ENCODE assay signal across 1 cellular context in the genomic region with DNA sequence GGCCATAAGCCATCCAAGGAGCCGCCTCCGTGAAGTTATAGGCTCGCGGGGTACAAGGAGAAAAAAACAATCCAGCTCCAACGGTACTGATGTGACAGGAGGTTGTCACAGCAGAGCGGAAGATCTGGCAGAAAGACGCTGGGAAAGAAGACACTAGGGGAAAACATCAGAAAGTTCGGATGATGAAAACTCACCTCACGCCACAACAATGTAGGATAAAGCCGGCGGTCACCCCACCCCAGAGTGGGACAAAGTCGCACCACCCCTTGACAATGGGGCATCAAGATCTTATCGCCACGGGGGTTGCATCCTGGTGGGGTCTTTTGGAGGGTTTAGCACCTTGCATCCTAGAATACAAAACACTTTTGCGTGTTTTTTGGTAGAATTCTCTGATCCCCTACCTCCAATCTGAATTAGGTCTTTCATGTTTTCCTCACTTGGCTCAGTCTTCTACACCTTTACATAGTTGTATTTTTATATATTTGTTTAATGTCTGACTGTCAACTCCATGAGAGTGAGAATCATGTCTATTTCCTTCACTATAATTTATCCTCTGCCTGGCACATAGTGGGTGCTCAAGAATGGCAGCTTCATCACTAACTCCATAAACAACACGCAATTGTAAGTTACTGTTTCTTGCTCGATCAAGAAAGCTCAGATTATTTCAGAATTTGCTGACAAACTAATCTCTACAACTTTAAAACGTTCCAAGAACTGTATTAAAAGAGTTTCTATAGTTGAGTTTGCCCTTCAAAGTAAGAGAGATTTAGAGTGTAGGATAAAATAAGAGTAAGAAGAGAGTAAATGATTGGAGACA.
A peak's percentile ranks its signal among the peaks of the same experiment; 100 is the strongest.
TF ChIP-seq lines count a peak whose summit lies in the region.

No MANE protein-coding gene starts in this region.

TF ChIP-seq in K562, 482 proteins besides CTCF, POLR2A, EP300 and RAD21:
- TF ChIP-seq CBX8 (IDR thresholded peaks at IDR 0.05; ENCODE audit: borderline replicate concordance, extremely low read depth, low read depth, low read length, poor library complexity, severe bottlenecking) (peak; percentile 13), POLR3G (IDR thresholded peaks at IDR 0.05; ENCODE audit: extremely low read depth, insufficient read length, insufficient replicate concordance) (no peak), SIRT6 (IDR thresholded peaks at IDR 0.05; ENCODE audit: low read depth, low read length) (no peak), GABPA (tag; conservative IDR thresholded peaks at IDR 0.05; ENCODE audit: low read depth) (no peak), POLR2G (IDR thresholded peaks at IDR 0.05; ENCODE audit: low read depth, low read length) (no peak), SOX6 (IDR thresholded peaks at IDR 0.05) (no peak), BMI1 (IDR thresholded peaks at IDR 0.05; ENCODE audit: low read length) (no peak), NCOA1 (IDR thresholded peaks at IDR 0.05; ENCODE audit: low read depth) (no peak), ZNF316 (IDR thresholded peaks at IDR 0.05) (peak; percentile 25; the same call in 1 of the 2 replicates), CBX2 (IDR thresholded peaks at IDR 0.05; ENCODE audit: insufficient read depth, low read length, poor library complexity, severe bottlenecking) (peak; percentile 66), NELFE (IDR thresholded peaks at IDR 0.05; ENCODE audit: insufficient read depth, insufficient read length) (no peak), ZBTB7A (IDR thresholded peaks at IDR 0.05; ENCODE audit: borderline replicate concordance, control insufficient read depth, low read depth, low read length) (no peak), EGR1 (conservative IDR thresholded peaks at IDR 0.05) (no peak), CEBPG (CRISPR knock-in tag; IDR thresholded peaks at IDR 0.05) (no peak), CEBPG (tag; conservative IDR thresholded peaks at IDR 0.05 in 1 of 2, IDR thresholded peaks at IDR 0.05 in 1 of 2) (no peak), ZFP36 (IDR thresholded peaks at IDR 0.05; ENCODE audit: low read depth, low read length, partially characterized antibody) (no peak), PTBP1 (IDR thresholded peaks at IDR 0.05; ENCODE audit: low read depth, low read length) (no peak), CSDE1 (IDR thresholded peaks at IDR 0.05) (no peak), CCNT2 (IDR thresholded peaks at IDR 0.05; ENCODE audit: borderline replicate concordance, extremely low read depth, insufficient read length, low read depth, low read length) (no peak), ZBTB1 (CRISPR knock-in tag; IDR thresholded peaks at IDR 0.05; ENCODE audit: borderline replicate concordance, low read depth) (no peak), MAFG (tag; conservative IDR thresholded peaks at IDR 0.05) (0 out of 2 replicates have a peak, but pooled peaks have one; percentile 11), C11orf30 (IDR thresholded peaks at IDR 0.05; ENCODE audit: low read depth) (0 out of 2 replicates have a peak, but pooled peaks have one; percentile 7), U2AF1 (optimal IDR thresholded peaks at IDR 0.05; ENCODE audit: low read depth, low read length) (no peak), PHF21A (IDR thresholded peaks at IDR 0.05; ENCODE audit: borderline replicate concordance, low read depth) (no peak), NFYB (IDR thresholded peaks at IDR 0.05; ENCODE audit: extremely low read depth, insufficient read length) (no peak), MBD2 (IDR thresholded peaks at IDR 0.05; ENCODE audit: borderline replicate concordance, low read depth) (no peak), ZNF561 (CRISPR knock-in tag; conservative IDR thresholded peaks at IDR 0.05) (no peak), EZH2 (IDR thresholded peaks at IDR 0.05; ENCODE audit: borderline replicate concordance, low read depth, low read length) (peak; percentile 76), FOS (IDR thresholded peaks at IDR 0.05; ENCODE audit: extremely low read depth, insufficient read length) (no peak), ELF1 (tag; IDR thresholded peaks at IDR 0.05) (no peak), SRSF9 (IDR thresholded peaks at IDR 0.05; ENCODE audit: borderline replicate concordance, low read depth, low read length) (no peak), NFIX (CRISPR knock-in tag; IDR thresholded peaks at IDR 0.05; ENCODE audit: low read depth) (no peak), MCM3 (IDR thresholded peaks at IDR 0.05) (no peak), SRSF3 (IDR thresholded peaks at IDR 0.05; ENCODE audit: insufficient read depth, low read length) (no peak)
- TF ChIP-seq, protein P1, sequence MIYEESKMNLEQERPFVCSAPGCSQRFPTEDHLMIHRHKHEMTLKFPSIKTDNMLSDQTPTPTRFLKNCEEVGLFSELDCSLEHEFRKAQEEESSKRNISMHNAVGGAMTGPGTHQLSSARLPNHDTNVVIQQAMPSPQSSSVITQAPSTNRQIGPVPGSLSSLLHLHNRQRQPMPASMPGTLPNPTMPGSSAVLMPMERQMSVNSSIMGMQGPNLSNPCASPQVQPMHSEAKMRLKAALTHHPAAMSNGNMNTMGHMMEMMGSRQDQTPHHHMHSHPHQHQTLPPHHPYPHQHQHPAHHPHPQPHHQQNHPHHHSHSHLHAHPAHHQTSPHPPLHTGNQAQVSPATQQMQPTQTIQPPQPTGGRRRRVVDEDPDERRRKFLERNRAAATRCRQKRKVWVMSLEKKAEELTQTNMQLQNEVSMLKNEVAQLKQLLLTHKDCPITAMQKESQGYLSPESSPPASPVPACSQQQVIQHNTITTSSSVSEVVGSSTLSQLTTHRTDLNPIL (CRISPR knock-in tag; IDR thresholded peaks at IDR 0.05): no peak
- TF ChIP-seq, protein P2, sequence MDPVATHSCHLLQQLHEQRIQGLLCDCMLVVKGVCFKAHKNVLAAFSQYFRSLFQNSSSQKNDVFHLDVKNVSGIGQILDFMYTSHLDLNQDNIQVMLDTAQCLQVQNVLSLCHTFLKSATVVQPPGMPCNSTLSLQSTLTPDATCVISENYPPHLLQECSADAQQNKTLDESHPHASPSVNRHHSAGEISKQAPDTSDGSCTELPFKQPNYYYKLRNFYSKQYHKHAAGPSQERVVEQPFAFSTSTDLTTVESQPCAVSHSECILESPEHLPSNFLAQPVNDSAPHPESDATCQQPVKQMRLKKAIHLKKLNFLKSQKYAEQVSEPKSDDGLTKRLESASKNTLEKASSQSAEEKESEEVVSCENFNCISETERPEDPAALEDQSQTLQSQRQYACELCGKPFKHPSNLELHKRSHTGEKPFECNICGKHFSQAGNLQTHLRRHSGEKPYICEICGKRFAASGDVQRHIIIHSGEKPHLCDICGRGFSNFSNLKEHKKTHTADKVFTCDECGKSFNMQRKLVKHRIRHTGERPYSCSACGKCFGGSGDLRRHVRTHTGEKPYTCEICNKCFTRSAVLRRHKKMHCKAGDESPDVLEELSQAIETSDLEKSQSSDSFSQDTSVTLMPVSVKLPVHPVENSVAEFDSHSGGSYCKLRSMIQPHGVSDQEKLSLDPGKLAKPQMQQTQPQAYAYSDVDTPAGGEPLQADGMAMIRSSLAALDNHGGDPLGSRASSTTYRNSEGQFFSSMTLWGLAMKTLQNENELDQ (CRISPR knock-in tag; IDR thresholded peaks at IDR 0.05; ENCODE audit: borderline replicate concordance): no peak
- TF ChIP-seq, protein P3, sequence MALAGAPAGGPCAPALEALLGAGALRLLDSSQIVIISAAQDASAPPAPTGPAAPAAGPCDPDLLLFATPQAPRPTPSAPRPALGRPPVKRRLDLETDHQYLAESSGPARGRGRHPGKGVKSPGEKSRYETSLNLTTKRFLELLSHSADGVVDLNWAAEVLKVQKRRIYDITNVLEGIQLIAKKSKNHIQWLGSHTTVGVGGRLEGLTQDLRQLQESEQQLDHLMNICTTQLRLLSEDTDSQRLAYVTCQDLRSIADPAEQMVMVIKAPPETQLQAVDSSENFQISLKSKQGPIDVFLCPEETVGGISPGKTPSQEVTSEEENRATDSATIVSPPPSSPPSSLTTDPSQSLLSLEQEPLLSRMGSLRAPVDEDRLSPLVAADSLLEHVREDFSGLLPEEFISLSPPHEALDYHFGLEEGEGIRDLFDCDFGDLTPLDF (CRISPR knock-in tag; IDR thresholded peaks at IDR 0.05): no peak
- TF ChIP-seq, protein P4, sequence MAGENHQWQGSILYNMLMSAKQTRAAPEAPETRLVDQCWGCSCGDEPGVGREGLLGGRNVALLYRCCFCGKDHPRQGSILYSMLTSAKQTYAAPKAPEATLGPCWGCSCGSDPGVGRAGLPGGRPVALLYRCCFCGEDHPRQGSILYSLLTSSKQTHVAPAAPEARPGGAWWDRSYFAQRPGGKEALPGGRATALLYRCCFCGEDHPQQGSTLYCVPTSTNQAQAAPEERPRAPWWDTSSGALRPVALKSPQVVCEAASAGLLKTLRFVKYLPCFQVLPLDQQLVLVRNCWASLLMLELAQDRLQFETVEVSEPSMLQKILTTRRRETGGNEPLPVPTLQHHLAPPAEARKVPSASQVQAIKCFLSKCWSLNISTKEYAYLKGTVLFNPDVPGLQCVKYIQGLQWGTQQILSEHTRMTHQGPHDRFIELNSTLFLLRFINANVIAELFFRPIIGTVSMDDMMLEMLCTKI (IDR thresholded peaks at IDR 0.05; ENCODE audit: partially characterized antibody): no peak
- TF ChIP-seq, protein P5, sequence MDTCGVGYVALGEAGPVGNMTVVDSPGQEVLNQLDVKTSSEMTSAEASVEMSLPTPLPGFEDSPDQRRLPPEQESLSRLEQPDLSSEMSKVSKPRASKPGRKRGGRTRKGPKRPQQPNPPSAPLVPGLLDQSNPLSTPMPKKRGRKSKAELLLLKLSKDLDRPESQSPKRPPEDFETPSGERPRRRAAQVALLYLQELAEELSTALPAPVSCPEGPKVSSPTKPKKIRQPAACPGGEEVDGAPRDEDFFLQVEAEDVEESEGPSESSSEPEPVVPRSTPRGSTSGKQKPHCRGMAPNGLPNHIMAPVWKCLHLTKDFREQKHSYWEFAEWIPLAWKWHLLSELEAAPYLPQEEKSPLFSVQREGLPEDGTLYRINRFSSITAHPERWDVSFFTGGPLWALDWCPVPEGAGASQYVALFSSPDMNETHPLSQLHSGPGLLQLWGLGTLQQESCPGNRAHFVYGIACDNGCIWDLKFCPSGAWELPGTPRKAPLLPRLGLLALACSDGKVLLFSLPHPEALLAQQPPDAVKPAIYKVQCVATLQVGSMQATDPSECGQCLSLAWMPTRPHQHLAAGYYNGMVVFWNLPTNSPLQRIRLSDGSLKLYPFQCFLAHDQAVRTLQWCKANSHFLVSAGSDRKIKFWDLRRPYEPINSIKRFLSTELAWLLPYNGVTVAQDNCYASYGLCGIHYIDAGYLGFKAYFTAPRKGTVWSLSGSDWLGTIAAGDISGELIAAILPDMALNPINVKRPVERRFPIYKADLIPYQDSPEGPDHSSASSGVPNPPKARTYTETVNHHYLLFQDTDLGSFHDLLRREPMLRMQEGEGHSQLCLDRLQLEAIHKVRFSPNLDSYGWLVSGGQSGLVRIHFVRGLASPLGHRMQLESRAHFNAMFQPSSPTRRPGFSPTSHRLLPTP (IDR thresholded peaks at IDR 0.05; ENCODE audit: borderline replicate concordance, extremely low read depth, insufficient read length): no peak
- TF ChIP-seq, protein P6, sequence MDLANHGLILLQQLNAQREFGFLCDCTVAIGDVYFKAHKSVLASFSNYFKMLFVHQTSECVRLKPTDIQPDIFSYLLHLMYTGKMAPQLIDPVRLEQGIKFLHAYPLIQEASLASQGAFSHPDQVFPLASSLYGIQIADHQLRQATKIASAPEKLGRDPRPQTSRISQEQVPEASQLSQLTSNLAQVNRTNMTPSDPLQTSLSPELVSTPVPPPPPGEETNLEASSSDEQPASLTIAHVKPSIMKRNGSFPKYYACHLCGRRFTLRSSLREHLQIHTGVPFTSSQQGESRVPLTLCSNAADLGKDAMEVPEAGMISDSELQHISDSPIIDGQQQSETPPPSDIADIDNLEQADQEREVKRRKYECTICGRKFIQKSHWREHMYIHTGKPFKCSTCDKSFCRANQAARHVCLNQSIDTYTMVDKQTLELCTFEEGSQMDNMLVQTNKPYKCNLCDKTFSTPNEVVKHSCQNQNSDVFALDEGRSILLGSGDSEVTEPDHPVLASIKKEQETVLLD (IDR thresholded peaks at IDR 0.05): no peak
- TF ChIP-seq, protein P7, sequence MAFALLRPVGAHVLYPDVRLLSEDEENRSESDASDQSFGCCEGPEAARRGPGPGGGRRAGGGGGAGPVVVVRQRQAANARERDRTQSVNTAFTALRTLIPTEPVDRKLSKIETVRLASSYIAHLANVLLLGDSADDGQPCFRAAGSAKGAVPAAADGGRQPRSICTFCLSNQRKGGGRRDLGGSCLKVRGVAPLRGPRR (CRISPR knock-in tag; IDR thresholded peaks at IDR 0.05): no peak
- TF ChIP-seq, protein P8, sequence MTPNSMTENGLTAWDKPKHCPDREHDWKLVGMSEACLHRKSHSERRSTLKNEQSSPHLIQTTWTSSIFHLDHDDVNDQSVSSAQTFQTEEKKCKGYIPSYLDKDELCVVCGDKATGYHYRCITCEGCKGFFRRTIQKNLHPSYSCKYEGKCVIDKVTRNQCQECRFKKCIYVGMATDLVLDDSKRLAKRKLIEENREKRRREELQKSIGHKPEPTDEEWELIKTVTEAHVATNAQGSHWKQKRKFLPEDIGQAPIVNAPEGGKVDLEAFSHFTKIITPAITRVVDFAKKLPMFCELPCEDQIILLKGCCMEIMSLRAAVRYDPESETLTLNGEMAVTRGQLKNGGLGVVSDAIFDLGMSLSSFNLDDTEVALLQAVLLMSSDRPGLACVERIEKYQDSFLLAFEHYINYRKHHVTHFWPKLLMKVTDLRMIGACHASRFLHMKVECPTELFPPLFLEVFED (CRISPR knock-in tag; conservative IDR thresholded peaks at IDR 0.05): no peak
